ENCODE assay signal across 8 cellular contexts in the genomic region with DNA sequence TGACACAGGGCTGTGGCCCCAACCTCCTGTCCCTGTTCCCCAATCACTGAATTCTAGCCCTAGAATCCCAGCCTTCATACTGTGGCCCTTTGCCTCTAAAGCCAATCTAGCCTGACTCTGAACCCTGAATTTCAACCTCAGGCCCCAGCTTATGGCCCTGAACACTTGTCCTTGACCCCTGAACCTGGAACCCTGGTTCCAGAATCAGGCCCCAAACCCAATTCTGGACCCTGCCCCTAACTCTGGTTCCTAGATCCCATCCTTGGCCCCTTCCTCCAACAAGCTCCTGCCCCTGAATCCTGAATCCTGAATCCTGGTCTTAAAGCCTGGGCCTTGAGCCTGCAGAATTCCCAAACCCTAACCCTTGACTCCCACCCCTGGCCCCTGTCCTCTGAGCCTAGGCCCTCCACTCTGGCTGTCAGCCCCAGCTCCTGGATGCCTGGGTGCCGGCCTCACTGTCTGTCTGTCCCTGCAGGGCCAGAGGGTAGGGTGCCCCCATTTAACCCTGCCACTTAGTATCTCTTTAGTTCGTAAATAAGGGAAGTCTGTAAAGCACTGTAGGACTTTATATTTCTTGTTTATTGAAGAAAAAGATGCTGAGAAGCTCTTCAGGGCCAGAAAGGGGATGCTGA. TPM values are rescaled to one million over a fixed set of nuclear protein-coding genes. Genes with fewer than 3 reads are reported as not detected.
A peak's percentile ranks its signal among the peaks of the same experiment; 100 is the strongest.
DNase-seq lines count a peak whose midpoint lies in the region; FAIRE-seq and TF ChIP-seq lines count a peak whose summit lies in the region.

No MANE protein-coding gene starts in this region.

- H3K27ac ChIP-seq in VCaP = peak overlapping the region; percentile 71
- no peak overlapping the region for H3K27ac ChIP-seq in cardiac muscle cell

- no peaks in the 10 kb centered on the region for H3K36me3 ChIP-seq in cardiac muscle cell
- H3K36me3 ChIP-seq in skeletal muscle satellite cell (ENCODE audit: insufficient read depth, low read length) = no peaks in the 10 kb centered on the region

- CTCF ChIA-PET in GM10248 (lab: Yijun Ruan, JAX) = interaction anchor here (3.5 to 4.1 kb wide), 2 partner anchors 12 to 33 kb away, joined by 13 to 18 read pairs; no protein-coding TSS in a partner anchor

- TF ChIP-seq CTCF in VCaP (conservative IDR thresholded peaks at IDR 0.05) (no peak), cardiac muscle cell (IDR thresholded peaks at IDR 0.05; ENCODE audit: low read depth, low read length) (no peak), GM10248 (IDR thresholded peaks at IDR 0.05; ENCODE audit: control extremely low read depth, extremely low read depth, low read depth, missing control alignments) (no peak)

- no peak overlapping the region for H3K9ac ChIP-seq in skeletal muscle satellite cell (ENCODE audit: low read depth, low read length)

- H3K4me3 ChIP-seq in cardiac muscle cell (peak overlapping the region; percentile 70), skeletal muscle satellite cell (ENCODE audit: low read length) (peak overlapping the region; percentile 75)

- H3K4me2 ChIP-seq in skeletal muscle satellite cell (ENCODE audit: low read length) = peak overlapping the region; percentile 99

- POLR2A ChIA-PET in GM10248 (lab: Yijun Ruan, JAX) = interaction anchor here (0.6 kb wide), 1 partner anchor 33 kb away, joined by 3 read pairs; no protein-coding TSS in a partner anchor

- H3K9me3 ChIP-seq in cardiac muscle cell (ENCODE audit: low read depth) (no peaks in the 10 kb centered on the region), skeletal muscle satellite cell (replicated peaks; ENCODE audit: low read length) (no peaks in the 10 kb centered on the region)

- DNase-seq in GM18507 (ENCODE audit: extremely low spot score, insufficient read length, low read depth) (no peak), cardiac muscle cell (ENCODE audit: low read depth in 1 of 2, low spot score in 1 of 2) (no peak), superior temporal gyrus (ENCODE audit: extremely low spot score) (no peak), MV-4-11 (lab: John Stamatoyannopoulos, UW) (no peak), GM10248 (ENCODE audit: extremely low spot score) (no peak), CD1c-positive myeloid dendritic cell (ENCODE audit: extremely low spot score) (no peak)

- no peaks in the 10 kb centered on the region for H3K27me3 ChIP-seq in cardiac muscle cell
- no peaks in the 10 kb centered on the region for H3K27me3 ChIP-seq in skeletal muscle satellite cell (ENCODE audit: control insufficient read depth, insufficient read depth, low read length)

- peaks cover 38% of the 10 kb centered on the region for H3K4me1 ChIP-seq in cardiac muscle cell (ENCODE audit: low read depth)
- H3K4me1 ChIP-seq in skeletal muscle satellite cell (ENCODE audit: control insufficient read depth, insufficient read depth, low read length) = peaks cover 33% of the 10 kb centered on the region

- peak; percentile 44 for FAIRE-seq in GM18507 (lab: Jason Lieb, UNC)

RNA-seq across cellular contexts. Expression of a gene that starts 1.3 kb away (rescaled TPM):
- 83.6 and 87.0 TPM in 2 replicates for total RNA-seq in cardiac muscle cell
- polyA plus RNA-seq in cardiac muscle cell = 90.4 and 97.2 TPM in 2 replicates
- total RNA-seq in skeletal muscle satellite cell (2012; rRNA removed) = 11.4 and 14.9 TPM in 2 replicates
